In the genomic region with DNA sequence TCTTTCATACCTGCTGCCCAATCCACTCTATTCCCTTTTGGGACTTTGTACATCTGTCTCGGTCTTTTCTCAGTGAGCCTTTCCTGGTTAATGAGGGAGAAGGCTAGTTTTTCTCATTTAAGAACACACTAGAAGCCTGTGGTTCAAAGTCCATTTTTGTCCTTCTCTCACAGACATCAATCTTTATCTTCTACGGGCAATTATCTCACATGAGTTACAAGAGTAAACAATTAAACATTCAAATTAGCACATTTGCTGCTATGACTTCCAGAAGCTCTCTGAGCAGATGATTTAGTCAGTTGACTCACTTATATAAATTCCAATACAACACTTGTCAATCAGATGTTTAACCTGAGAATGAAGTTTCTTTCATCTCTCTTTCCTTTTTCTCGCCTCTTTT, we compare ENCODE assay signal across 22 cellular contexts.
"Had no signal": no experiment of that assay in that cellular context is flagged by ENCODE, and none has a peak within 500 bp of the region (broad histone marks: within the 10 kb centered on the region; RNA-seq: fewer than 3 reads in every experiment).

No MANE protein-coding gene starts in this region.

- H3K4me3 ChIP-seq: MG63, SJSA1, SK-N-MC had no signal

- FAIRE-seq: HepG2 had no signal

- H3K9me3 ChIP-seq: MG63, SJSA1 had no signal

- H3K36me3 ChIP-seq: MG63, SJSA1 had no signal

- ATAC-seq: HepG2, Panc1, PC-3 had no signal

- DNase-seq: IMR-90; Karpas-422; KG1; MG63; NCI-H1092 treated with DMSO at 0.1 percent for 48 hours; NCI-H1436; NCI-H187; NCI-H2029; NCI-H2081 treated with DMSO at 0.1 percent for 48 hours; NCI-H2171; NCI-H226; NCI-H446; NCI-H510A; NCI-H524 treated with DMSO at 0.1 percent for 48 hours; NCI-H774; NK-92 treated with Interleukin-12 subunit alpha and Interleukin-12 subunit beta, amount 100 ng/mL, for 24 hours; PC-3; SHP77 treated with DMSO at 0.1 percent for 48 hours had no signal

- H3K4me1 ChIP-seq: SJSA1 had no signal
